In genomic region chr1:58977595-58977994, GRCh38 we compare ENCODE assay signal across 20 cellular contexts.
"Had no signal": no experiment of that assay in that cellular context is flagged by ENCODE, and none has a peak within 500 bp of the region (broad histone marks: within the 10 kb centered on the region; RNA-seq: fewer than 3 reads in every experiment).

No MANE protein-coding gene starts in this region.

- H3K27ac ChIP-seq: SJSA1, SK-N-MC had no signal

- H3K4me1 ChIP-seq: SJSA1 had no signal

- H3K27me3 ChIP-seq: MG63, SJSA1 had no signal

- H3K36me3 ChIP-seq: MG63, SJSA1 had no signal

- DNase-seq: KBM-7, MG63, NCI-H1092, NCI-H1105 treated with DMSO at 0.1 percent for 48 hours, NCI-H1417 treated with DMSO at 0.1 percent for 48 hours, NCI-H146, NCI-H1694 treated with DMSO at 0.1 percent for 48 hours, NCI-H1930, NCI-H2081, NCI-H2107, NCI-H2227 treated with DMSO at 0.1 percent for 48 hours, NCI-H524, NCI-H526 treated with DMSO at 0.1 percent for 48 hours, NCI-H748 treated with DMSO at 0.1 percent for 48 hours, Right ventricle myocardium superior, RPMI8226, SIG-M5 had no signal

- H3K9me3 ChIP-seq: MG63 had no signal

- H3K4me3 ChIP-seq: MG63, SJSA1, SK-N-MC had no signal

- FAIRE-seq: RCC 7860 had no signal
